8 cellular contexts compared by ENCODE assay signal in genomic region chr9:35905912-35906679, GRCh38. TPM values are rescaled to one million over a fixed set of nuclear protein-coding genes. Genes with fewer than 3 reads are reported as not detected.
DNase-seq lines count a peak whose midpoint lies in the region; ATAC-seq and TF ChIP-seq lines count a peak whose summit lies in the region.

TSS of gene HRCT1 (plus strand) at chr9:35906202. CDS start at chr9:35906288, 86 bp downstream.

- no peaks in the 10 kb centered on the region for H3K9me3 ChIP-seq in PC-3 (ENCODE audit: low read length)
- H3K9me3 ChIP-seq in naive thymus-derived CD4-positive, alpha-beta T cell (ENCODE audit: control insufficient read depth in 2 of 3, low read length in 3 of 3): no peaks in the 10 kb centered on the region

- H3K9ac ChIP-seq in PC-3 (ENCODE audit: low read length): peak within 1 kb of the TSS; percentile 68

- no peaks in the 10 kb centered on the region for H3K27me3 ChIP-seq in PC-3 (ENCODE audit: low read length)
- H3K27me3 ChIP-seq in naive thymus-derived CD4-positive, alpha-beta T cell (ENCODE audit: control insufficient read depth in 2 of 2, insufficient read depth in 2 of 2, low read length in 2 of 2): peaks cover 0 to 3% of the 10 kb centered on the region in 2 donors

- H3K4me2 ChIP-seq in PC-3 (ENCODE audit: low read length): peak within 1 kb of the TSS; percentile 77

- H2AFZ ChIP-seq in PC-3 (ENCODE audit: low read length): peak within 1 kb of the TSS; percentile 28; the same call in 1 of the 2 replicates

- peaks cover 11% of the 10 kb centered on the region for H3F3A ChIP-seq in PC-3 (ENCODE audit: low read length, unreplicated experiment)

- DNase-seq in DMS79 treated with DMSO at 0.1 percent for 48 hours (lab: John Stamatoyannopoulos, UW) (peak; percentile 96), PC-3 (peak; percentile 96), epithelial cell of proximal tubule (ENCODE audit: low read depth) (peak; percentile 66), SKM-1 treated with dmso at 0.1 percent for 144 hours (lab: John Stamatoyannopoulos, UW; ENCODE audit: unreplicated experiment) (no peak)
- no peak for DNase-seq in naive thymus-derived CD4-positive, alpha-beta T cell

- peaks cover 72% of the 10 kb centered on the region for H3K4me1 ChIP-seq in PC-3 (ENCODE audit: insufficient read depth, low read length)
- H3K4me1 ChIP-seq in naive thymus-derived CD4-positive, alpha-beta T cell (ENCODE audit: control insufficient read depth in 2 of 2, insufficient read depth in 2 of 2, low read length in 2 of 2): peaks cover 27 to 61% of the 10 kb centered on the region in 2 donors

- peak within 1 kb of the TSS in 7 of 9 donors; percentile 34 to 79 (median 63) for H3K27ac Mint-ChIP-seq in naive thymus-derived CD4-positive, alpha-beta T cell

- no peaks in the 10 kb centered on the region for H4K20me1 ChIP-seq in PC-3 (ENCODE audit: low read length)

- peak; percentile 61 for ATAC-seq in PC-3
- no peak for ATAC-seq in naive thymus-derived CD4-positive, alpha-beta T cell
- no peak for ATAC-seq in GM21717 (IDR thresholded peaks at IDR 0.05; ENCODE audit: unreplicated experiment)
- ATAC-seq in GM19035 (IDR thresholded peaks at IDR 0.05; ENCODE audit: unreplicated experiment): no peak
- ATAC-seq in HG02938 (IDR thresholded peaks at IDR 0.05; ENCODE audit: unreplicated experiment): no peak

- CTCF ChIA-PET in PC-3 (lab: Charles Lee): interaction anchor here (1.0 kb wide), 1 partner anchor 101 kb away, joined by 3 read pairs; no protein-coding TSS in a partner anchor
- CTCF ChIA-PET in naive thymus-derived CD4-positive, alpha-beta T cell (lab: Charles Lee): interaction anchor here (0.9 to 5.8 kb wide), 2 partner anchors 39 to 49 kb away, joined by 4 to 80 read pairs; no protein-coding TSS in a partner anchor

- H3K9me2 ChIP-seq in PC-3 (replicated peaks; ENCODE audit: low read length): no peaks in the 10 kb centered on the region

- no TSS peak for BruUV-seq in PC-3 (replicated peaks; lab: Mats Ljungman, UMichigan)

- intact Hi-C loops in PC-3 (cut with micrococcal nuclease): no loop called here
- intact Hi-C loops in naive thymus-derived CD4-positive, alpha-beta T cell (cut with micrococcal nuclease): no loop called here

- peaks cover 0 to 8% (median 0%) of the 10 kb centered on the region in 5 donors for H3K27me3 Mint-ChIP-seq in naive thymus-derived CD4-positive, alpha-beta T cell

- no peaks in the 10 kb centered on the region for H3K36me3 Mint-ChIP-seq in naive thymus-derived CD4-positive, alpha-beta T cell

- no peaks in the 10 kb centered on the region for H3K9me3 Mint-ChIP-seq in naive thymus-derived CD4-positive, alpha-beta T cell

- POLR2A ChIA-PET in PC-3 (lab: Charles Lee; ENCODE audit: unreplicated experiment): no interaction called here
- POLR2A ChIA-PET in naive thymus-derived CD4-positive, alpha-beta T cell (lab: Charles Lee): interaction anchor here (0.8 kb wide), 1 partner anchor 9 kb away, joined by 3 read pairs; no protein-coding TSS in a partner anchor

- peak within 1 kb of the TSS in 5 of 10 donors; percentile 16 to 85 (median 32) for H3K4me3 Mint-ChIP-seq in naive thymus-derived CD4-positive, alpha-beta T cell

- H3K4me1 Mint-ChIP-seq in naive thymus-derived CD4-positive, alpha-beta T cell: peaks cover 25 to 75% (median 53%) of the 10 kb centered on the region in 7 donors

- H3K27ac ChIP-seq in PC-3 (ENCODE audit: low read length): peak within 1 kb of the TSS; percentile 94
- no peak within 1 kb of the TSS for H3K27ac ChIP-seq in naive thymus-derived CD4-positive, alpha-beta T cell (ENCODE audit: low read depth, low read length)

- H3K79me2 ChIP-seq in PC-3 (ENCODE audit: low read length): peaks cover 10% of the 10 kb centered on the region

- H3K36me3 ChIP-seq in PC-3 (ENCODE audit: low read depth, low read length): no peaks in the 10 kb centered on the region
- H3K36me3 ChIP-seq in naive thymus-derived CD4-positive, alpha-beta T cell (ENCODE audit: control insufficient read depth in 2 of 3, insufficient read depth in 3 of 3, low read length in 3 of 3): no peaks in the 10 kb centered on the region

- no peak for TF ChIP-seq CTCF in PC-3 (conservative IDR thresholded peaks at IDR 0.05; ENCODE audit: low read depth, low read length)
- no peak for TF ChIP-seq CTCF in epithelial cell of proximal tubule (conservative IDR thresholded peaks at IDR 0.05; ENCODE audit: low read depth, low read length)

- H3K4me3 ChIP-seq in PC-3 (ENCODE audit: low read length) (peak within 1 kb of the TSS; percentile 49; the same call in 1 of the 2 replicates), epithelial cell of proximal tubule (ENCODE audit: low read depth, low read length) (peak within 1 kb of the TSS; percentile 19)
- no peak within 1 kb of the TSS for H3K4me3 ChIP-seq in naive thymus-derived CD4-positive, alpha-beta T cell (ENCODE audit: low read length)

RNA-seq across cellular contexts. Expression of gene HRCT1, which starts in this region (rescaled TPM):
- total RNA-seq in PC-3 (2014; rRNA removed) (1.7 TPM in 2 replicates), epithelial cell of proximal tubule (0.58 TPM in 1 of 2 replicates, not detected in the other)
- total RNA-seq in naive thymus-derived CD4-positive, alpha-beta T cell: not detected
- not detected for polyA plus RNA-seq in naive thymus-derived CD4-positive, alpha-beta T cell

Comparison
In these comparisons a context has a peak if more than half of its experiments do, and no peak if none do; other contexts are left out.
1. Peak in DNase-seq and H3K4me3 ChIP-seq in epithelial cell of proximal tubule; RNA of the gene not detected or under 1 TPM.
2. DNase-seq: peak in DMS79 treated with DMSO at 0.1 percent for 48 hours (single experiment) and PC-3 (single experiment); none in naive thymus-derived CD4-positive, alpha-beta T cell (0 of 9) and SKM-1 treated with dmso at 0.1 percent for 144 hours (single experiment).